29 cellular contexts compared by ENCODE assay signal in the genomic region with DNA sequence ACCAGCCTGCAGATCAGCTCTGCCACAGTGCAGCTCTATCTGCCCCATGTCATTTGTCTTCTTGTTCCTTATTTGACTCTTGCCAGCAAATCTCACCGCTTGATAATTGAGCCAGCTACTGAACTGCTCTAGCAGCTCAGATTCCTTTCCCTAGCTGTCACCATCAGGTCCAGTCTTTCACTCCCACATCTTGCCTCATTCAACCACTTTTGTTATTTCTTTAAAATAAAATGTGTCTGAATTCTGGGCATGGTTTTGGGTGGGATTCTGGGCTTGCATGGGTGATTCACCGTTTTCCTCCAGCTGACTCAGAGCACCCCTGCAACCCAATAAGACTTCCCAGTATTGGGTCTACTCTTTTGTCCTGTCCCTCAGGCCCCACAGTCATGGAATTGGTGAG.
DNase-seq lines count a peak whose midpoint lies in the region; ATAC-seq, FAIRE-seq and TF ChIP-seq lines count a peak whose summit lies in the region.
"Had no signal": no experiment of that assay in that cellular context is flagged by ENCODE, and none has a peak within 500 bp of the region (broad histone marks: within the 10 kb centered on the region; RNA-seq: fewer than 3 reads in every experiment).

No MANE protein-coding gene starts in this region.

- H3K27me3 Mint-ChIP-seq in astrocyte (ENCODE audit: low read depth, unreplicated experiment) = peaks cover 2% of the 10 kb centered on the region
- H3K27me3 Mint-ChIP-seq: B cell had no signal

- DNase-seq in AG08396 (ENCODE audit: low spot score) (peak; percentile 6), EL (peak; percentile 1), astrocyte (ENCODE audit: low read depth) (peak; percentile 83), kidney tubule cell (ENCODE audit: low spot score) (peak; percentile 8), HepG2 (ENCODE audit: low spot score) (no peak), cerebellum (ENCODE audit: low spot score) (no peak), psoas muscle (no peak), spleen (no peak)
- DNase-seq: Caco-2; CD8-positive, alpha-beta T cell; DMS79 treated with DMSO at 0.1 percent for 48 hours; H9; Karpas-422; NCI-H1092; NCI-H1417 treated with DMSO at 0.1 percent for 48 hours; NCI-H1694 treated with DMSO at 0.1 percent for 48 hours; NCI-H2081; NCI-H2227 treated with DMSO at 0.1 percent for 48 hours; NCI-H526 treated with DMSO at 0.1 percent for 48 hours; SHP77 treated with DMSO at 0.1 percent for 48 hours; SW 1271 had no signal

- in situ Hi-C loops in HepG2 (cut with HindIII; ENCODE audit: extremely low pct_ligation_motif_present, low pct_unique_long_range_greater_than_20kb) = no loop called here

- FAIRE-seq in astrocyte (lab: Jason Lieb, UNC) (no peak), HepG2 (lab: Jason Lieb, UNC) (no peak)
- FAIRE-seq: A204.1, GM18507 had no signal

- TF ChIP-seq POLR2A in HepG2 (IDR thresholded peaks at IDR 0.05; ENCODE audit: insufficient read depth in 1 of 2, low read depth in 2 of 2, low read length in 2 of 2) (no peak), spleen (IDR thresholded peaks at IDR 0.05) (no peak)

- H3K27me3 ChIP-seq in astrocyte (ENCODE audit: insufficient read depth, low read length) (no peaks in the 10 kb centered on the region), HepG2 (ENCODE audit: control insufficient read depth in 1 of 2, insufficient read depth in 2 of 2, low read length in 2 of 2) (no peaks in the 10 kb centered on the region), psoas muscle (ENCODE audit: insufficient read depth in 3 of 3, low read length in 2 of 3) (no peaks in the 10 kb centered on the region), spleen (replicated peaks in 1 of 7) (no peaks in the 10 kb centered on the region)

- WGBS in HepG2 (ENCODE audit: low lambda C conversion rate) = 29% methylated on average over 2 of the region's 2 CpGs
- 59 to 64% (median 63%) methylated on average over 2 of the region's 2 CpGs for WGBS in psoas muscle, 3 donors
- WGBS in spleen, 5 donors = 78 to 92% (median 84%) methylated on average over 2 of the region's 2 CpGs

- H3K9ac ChIP-seq in astrocyte (ENCODE audit: low read length) = no peak overlapping the region
- no peak overlapping the region for H3K9ac ChIP-seq in HepG2 (ENCODE audit: insufficient read depth, low read depth, low read length)

- TF ChIP-seq CTCF in astrocyte (IDR thresholded peaks at IDR 0.05; ENCODE audit: insufficient read depth, low read depth, low read length) (no peak), HepG2 (CRISPR knock-in tag; IDR thresholded peaks at IDR 0.05) (no peak), psoas muscle (IDR thresholded peaks at IDR 0.05) (no peak), spleen (IDR thresholded peaks at IDR 0.05 in 8 of 11, conservative IDR thresholded peaks at IDR 0.05 in 3 of 11) (no peak)

- H2AFZ ChIP-seq in astrocyte (ENCODE audit: low read depth, low read length) = no peak overlapping the region
- no peak overlapping the region for H2AFZ ChIP-seq in HepG2 (ENCODE audit: low read length)
- H2AFZ ChIP-seq: GM23338 had no signal

- no peaks in the 10 kb centered on the region for H3K4me1 ChIP-seq in astrocyte (ENCODE audit: insufficient read depth, low read length)
- H3K4me1 ChIP-seq in HepG2 (ENCODE audit: insufficient read depth, low read length) = no peaks in the 10 kb centered on the region
- H3K4me1 ChIP-seq in psoas muscle = no peaks in the 10 kb centered on the region
- H3K4me1 ChIP-seq in spleen = no peaks in the 10 kb centered on the region
- H3K4me1 ChIP-seq: Caco-2 had no signal

- peak overlapping the region; percentile 19 for H3K27ac ChIP-seq in astrocyte (ENCODE audit: low read depth, low read length)
- no peak overlapping the region for H3K27ac ChIP-seq in HepG2 (ENCODE audit: extremely low read length, insufficient read depth, low read length)
- no peak overlapping the region for H3K27ac ChIP-seq in psoas muscle
- no peak overlapping the region for H3K27ac ChIP-seq in spleen
- H3K27ac ChIP-seq: C4-2B, HL-60, RWPE1, SK-N-MC had no signal

- H4K20me1 ChIP-seq in astrocyte (ENCODE audit: insufficient read depth, low read length) (no peaks in the 10 kb centered on the region), HepG2 (ENCODE audit: insufficient read depth, low read length) (no peaks in the 10 kb centered on the region)

- peak overlapping the region; percentile 19 for H3K4me2 ChIP-seq in astrocyte (ENCODE audit: low read length)
- H3K4me2 ChIP-seq in HepG2 (ENCODE audit: low read depth, low read length) = no peak overlapping the region
- H3K4me2 ChIP-seq: GM23338 had no signal

- H3K79me2 ChIP-seq in astrocyte (ENCODE audit: insufficient read depth, low read length) (no peaks in the 10 kb centered on the region), HepG2 (ENCODE audit: insufficient read depth, low read length) (no peaks in the 10 kb centered on the region)

- TF ChIP-seq EP300 in HepG2 (IDR thresholded peaks at IDR 0.05; ENCODE audit: low read depth in 2 of 2, low read length in 2 of 2) (no peak), HepG2 (CRISPR knock-in tag; IDR thresholded peaks at IDR 0.05; ENCODE audit: borderline replicate concordance) (no peak)

- H3K27ac Mint-ChIP-seq in astrocyte (ENCODE audit: unreplicated experiment) = no peak overlapping the region
- H3K27ac Mint-ChIP-seq: B cell; CD8-positive, alpha-beta T cell; GM23338 had no signal

- ATAC-seq in HepG2 (no peak), psoas muscle (no peak)
- ATAC-seq: CD8-positive, alpha-beta T cell; GM23338 had no signal

- no peaks in the 10 kb centered on the region for H3K36me3 ChIP-seq in astrocyte (ENCODE audit: insufficient read depth, low read length)
- H3K36me3 ChIP-seq in HepG2 (replicated peaks in 1 of 2; ENCODE audit: control insufficient read depth in 1 of 2, insufficient read depth in 2 of 2, low read length in 2 of 2) = no peaks in the 10 kb centered on the region
- H3K36me3 ChIP-seq in psoas muscle (ENCODE audit: insufficient read depth in 1 of 2, low read depth in 1 of 2) = no peaks in the 10 kb centered on the region
- no peaks in the 10 kb centered on the region for H3K36me3 ChIP-seq in spleen

- CTCF ChIA-PET in HepG2 (lab: Yijun Ruan, JAX; ENCODE audit: low intra/inter-chr PET ratio, low total read pairs) = no interaction called here

- no peak overlapping the region for H3K4me3 Mint-ChIP-seq in astrocyte (ENCODE audit: unreplicated experiment)
- H3K4me3 Mint-ChIP-seq: B cell; CD8-positive, alpha-beta T cell; GM23338; H9 had no signal

- H3K36me3 Mint-ChIP-seq in astrocyte (ENCODE audit: low read depth, unreplicated experiment) = no peaks in the 10 kb centered on the region
- H3K36me3 Mint-ChIP-seq: CD8-positive, alpha-beta T cell had no signal

- no TSS peak for BruUV-seq in HepG2 (replicated peaks; lab: Mats Ljungman, UMichigan)

- intact Hi-C loops in HepG2 (cut with micrococcal nuclease; ENCODE audit: unreplicated experiment) (no loop called here), psoas muscle (cut with DNase I) (no loop called here), spleen (cut with DNase I; ENCODE audit: low total_unique reads) (no loop called here)

- H3K4me3 ChIP-seq in astrocyte (ENCODE audit: insufficient read depth, low read depth, low read length) (no peak overlapping the region), HepG2 (replicated peaks in 1 of 3; ENCODE audit: insufficient read depth in 1 of 3, low read depth in 2 of 3, low read length in 3 of 3) (no peak overlapping the region), psoas muscle (no peak overlapping the region), spleen (no peak overlapping the region)
- H3K4me3 ChIP-seq: GM23338, SK-N-MC had no signal

- no peaks in the 10 kb centered on the region for H3K9me3 Mint-ChIP-seq in astrocyte (ENCODE audit: unreplicated experiment)
- H3K9me3 Mint-ChIP-seq: CD8-positive, alpha-beta T cell; H9 had no signal

- H3K4me1 Mint-ChIP-seq in astrocyte (ENCODE audit: low read depth, unreplicated experiment) = no peaks in the 10 kb centered on the region
- H3K4me1 Mint-ChIP-seq: B cell, GM23338 had no signal

- POLR2A ChIA-PET in HepG2 (lab: Yijun Ruan, JAX) = no interaction called here

- no peak for TF ChIP-seq RAD21 in HepG2 (CRISPR knock-in tag; IDR thresholded peaks at IDR 0.05)

- no peaks in the 10 kb centered on the region for H3K9me3 ChIP-seq in astrocyte (ENCODE audit: insufficient read depth, low read depth, low read length)
- peaks cover 97% of the 10 kb centered on the region for H3K9me3 ChIP-seq in HepG2 (ENCODE audit: low read length)
- no peaks in the 10 kb centered on the region for H3K9me3 ChIP-seq in psoas muscle
- peaks cover 0 to 2% (median 0%) of the 10 kb centered on the region in 8 donors for H3K9me3 ChIP-seq in spleen
- H3K9me3 ChIP-seq: Caco-2 had no signal

TF ChIP-seq in HepG2, 621 proteins besides CTCF, POLR2A, EP300 and RAD21 (continues in another document):
- TF ChIP-seq EHMT2 (IDR thresholded peaks at IDR 0.05; ENCODE audit: borderline replicate concordance, low read depth, low read length) = no peak
- TF ChIP-seq ZNF724P (CRISPR knock-in tag; IDR thresholded peaks at IDR 0.05; ENCODE audit: borderline replicate concordance) = no peak
- no peak for TF ChIP-seq DPF2 (CRISPR knock-in tag; IDR thresholded peaks at IDR 0.05; ENCODE audit: borderline replicate concordance, low read depth)
- no peak for TF ChIP-seq ZNF225 (CRISPR knock-in tag; IDR thresholded peaks at IDR 0.05)
- TF ChIP-seq ARNTL (CRISPR knock-in tag; IDR thresholded peaks at IDR 0.05) = no peak
- TF ChIP-seq TERF1 (CRISPR knock-in tag; IDR thresholded peaks at IDR 0.05) = no peak
- TF ChIP-seq SETDB1 (CRISPR knock-in tag; IDR thresholded peaks at IDR 0.05; ENCODE audit: borderline replicate concordance) = no peak
- TF ChIP-seq ELF1 (CRISPR knock-in tag; IDR thresholded peaks at IDR 0.05) = no peak
- TF ChIP-seq E2F2 (CRISPR knock-in tag; IDR thresholded peaks at IDR 0.05; ENCODE audit: borderline replicate concordance) = no peak
- no peak for TF ChIP-seq SRY (CRISPR knock-in tag; IDR thresholded peaks at IDR 0.05)

Comparison
In these comparisons a context has a peak if more than half of its experiments do, and no peak if none do; other contexts are left out.
1. DNase-seq: peak in AG08396 (single experiment), EL (single experiment), astrocyte (single experiment) and kidney tubule cell (single experiment); none in HepG2 (single experiment), cerebellum (single experiment), psoas muscle (0 of 2) and spleen (single experiment).